26 cellular contexts compared by ENCODE assay signal in the genomic region with DNA sequence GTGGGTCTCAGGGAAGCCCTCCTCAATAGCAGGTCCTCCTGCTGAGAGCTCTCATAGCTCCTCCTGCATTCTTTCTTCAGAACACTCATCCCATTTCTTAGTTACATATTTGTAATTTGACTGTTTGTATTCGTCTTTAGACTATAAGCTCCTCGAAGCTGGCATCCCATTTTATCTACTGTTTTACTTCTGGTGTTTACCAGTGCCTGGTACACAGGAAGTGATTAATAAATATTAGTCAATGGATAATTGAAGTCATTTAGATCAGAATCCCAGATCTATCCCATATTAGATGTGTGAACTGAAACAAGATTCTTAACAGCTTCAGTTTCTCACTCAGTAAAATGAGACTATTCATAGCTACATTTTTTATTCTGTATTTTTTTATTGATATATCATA.
"Had no signal": no experiment of that assay in that cellular context is flagged by ENCODE, and none has a peak within 500 bp of the region (broad histone marks: within the 10 kb centered on the region; RNA-seq: fewer than 3 reads in every experiment).

No MANE protein-coding gene starts in this region.

- DNase-seq: activated CD4-positive, alpha-beta T cell treated with anti-CD3 and anti-CD28 coated beads for 4 hours; activated CD4-positive, alpha-beta T cell treated with anti-CD3 and anti-CD28 coated beads, Interleukin-2, amount 50 U/mL, for 4 hours; activated naive CD4-positive, alpha-beta T cell; activated T-cell treated with anti-CD3 and anti-CD28 coated beads for 4 hours; activated T-cell treated with anti-CD3 and anti-CD28 coated beads, Interleukin-2, amount 50 U/mL, for 72 hours; anterior cingulate cortex; dermis blood vessel endothelial cell; effector CD4-positive, alpha-beta T cell; esophagus squamous epithelium; gastrocnemius medialis; glutamatergic neuron; left lung; naive thymus-derived CD8-positive, alpha-beta T cell; retina; sigmoid colon; small intestine; stimulated activated CD4-positive, alpha-beta T cell treated with anti-CD3 and anti-CD28 coated beads, Interleukin-4, amount 100 ng/mL, for 24 hours; upper lobe of right lung had no signal

- H3K9me3 ChIP-seq: esophagus squamous epithelium, gastrocnemius medialis, left lung, sigmoid colon, thoracic aorta, upper lobe of right lung had no signal

- H3K27me3 ChIP-seq: esophagus squamous epithelium, gastrocnemius medialis, left lung, sigmoid colon, upper lobe of right lung had no signal

- H3K36me3 Mint-ChIP-seq: activated naive CD4-positive, alpha-beta T cell treated with anti-CD3 and anti-CD28 coated beads, Interleukin-2, amount 50 U/mL, for 72 hours; stimulated activated effector memory CD8-positive, alpha-beta T cell treated with anti-CD3 and anti-CD28 coated beads, Interleukin-12 subunit alpha, Interleukin-12 subunit beta, amount 100 ng/mL, for 72 hours had no signal

- H3K4me3 ChIP-seq: esophagus squamous epithelium, gastrocnemius medialis, left lung, sigmoid colon, thoracic aorta, upper lobe of right lung had no signal

- H3K4me1 Mint-ChIP-seq: central memory CD8-positive, alpha-beta T cell; naive thymus-derived CD8-positive, alpha-beta T cell; stimulated activated effector memory CD8-positive, alpha-beta T cell treated with anti-CD3 and anti-CD28 coated beads, Interleukin-12 subunit alpha, Interleukin-12 subunit beta, amount 100 ng/mL, for 72 hours had no signal

- H3K27ac Mint-ChIP-seq: activated naive CD4-positive, alpha-beta T cell treated with anti-CD3 and anti-CD28 coated beads, Interleukin-2, amount 50 U/mL, for 72 hours; activated T-cell treated with anti-CD3 and anti-CD28 coated beads, Interleukin-2, amount 50 U/mL, for 72 hours; naive thymus-derived CD8-positive, alpha-beta T cell; progenitor cell of endocrine pancreas; stimulated activated effector memory CD8-positive, alpha-beta T cell treated with anti-CD3 and anti-CD28 coated beads, Interleukin-12 subunit alpha, Interleukin-12 subunit beta, amount 100 ng/mL, for 72 hours; stimulated activated naive CD8-positive, alpha-beta T cell treated with anti-CD3 and anti-CD28 coated beads, Interleukin-15, Interleukin-2, amounts not matched to agents 100 ng/mL and 50 ng/mL, for 24 hours had no signal

- H3K27ac ChIP-seq: epithelial cell of prostate, left lung, sigmoid colon, thoracic aorta, upper lobe of right lung had no signal

- H3K9me3 Mint-ChIP-seq: central memory CD8-positive, alpha-beta T cell; neural crest cell; stimulated activated effector memory CD8-positive, alpha-beta T cell treated with anti-CD3 and anti-CD28 coated beads, Interleukin-12 subunit alpha, Interleukin-12 subunit beta, amount 100 ng/mL, for 72 hours had no signal

- H3K4me3 Mint-ChIP-seq: activated T-cell treated with anti-CD3 and anti-CD28 coated beads, Interleukin-2, amount 50 U/mL, for 72 hours; central memory CD8-positive, alpha-beta T cell; naive thymus-derived CD8-positive, alpha-beta T cell; neural crest cell; stimulated activated effector memory CD8-positive, alpha-beta T cell treated with anti-CD3 and anti-CD28 coated beads, Interleukin-12 subunit alpha, Interleukin-12 subunit beta, amount 100 ng/mL, for 72 hours; stimulated activated naive CD8-positive, alpha-beta T cell treated with anti-CD3 and anti-CD28 coated beads, Interleukin-15, Interleukin-2, amounts not matched to agents 100 ng/mL and 50 ng/mL, for 24 hours had no signal

- H3K27me3 Mint-ChIP-seq: central memory CD8-positive, alpha-beta T cell; progenitor cell of endocrine pancreas; stimulated activated naive CD8-positive, alpha-beta T cell treated with anti-CD3 and anti-CD28 coated beads, Interleukin-15, Interleukin-2, amounts not matched to agents 100 ng/mL and 50 ng/mL, for 24 hours had no signal
